22 cellular contexts compared by ENCODE assay signal in the genomic region with DNA sequence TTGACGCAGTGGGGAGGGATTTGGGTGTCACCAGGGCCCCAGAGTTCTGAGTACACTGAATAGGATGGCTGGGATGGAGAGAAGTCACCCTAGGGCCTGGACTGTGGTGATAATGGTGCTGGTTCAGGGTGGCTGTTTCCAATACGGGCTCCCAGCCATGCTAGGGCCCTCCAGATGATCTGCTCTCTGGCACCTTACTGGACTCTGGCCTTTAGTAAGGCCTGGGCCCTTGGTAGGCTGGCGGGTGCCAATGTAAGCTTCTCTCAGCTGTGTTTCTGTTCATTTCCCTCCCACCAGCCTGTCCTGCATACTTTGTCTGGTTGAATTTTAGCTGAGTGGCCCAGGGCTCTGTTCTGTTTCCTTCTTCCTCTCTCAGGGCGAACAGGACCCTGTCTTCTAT. TPM values are rescaled to one million over a fixed set of nuclear protein-coding genes. Genes with fewer than 3 reads are reported as not detected.
DNase-seq lines count a peak whose midpoint lies in the region; ATAC-seq, FAIRE-seq and TF ChIP-seq lines count a peak whose summit lies in the region.
"Had no signal": no experiment of that assay in that cellular context is flagged by ENCODE, and none has a peak within 500 bp of the region (broad histone marks: within the 10 kb centered on the region; RNA-seq: fewer than 3 reads in every experiment).

No MANE protein-coding gene starts in this region.

- H2BK15ac ChIP-seq in mesenchymal stem cell (ENCODE audit: low read depth, poor library complexity, severe bottlenecking), result no peak overlapping the region

- no peaks in the 10 kb centered on the region for H3K79me2 ChIP-seq in HepG2 (ENCODE audit: insufficient read depth, low read length)

- no peak overlapping the region for H3K18ac ChIP-seq in mesenchymal stem cell (ENCODE audit: low read depth in 1 of 2, low read length in 2 of 2)

- peak overlapping the region; percentile 88 for H3K27ac Mint-ChIP-seq in dendritic cell treated with granulocyte-macrophage colony-stimulating factor and Interleukin-4, amounts not matched to agents 40 ng/mL and 50 ng/mL, for 4 days
- H3K27ac Mint-ChIP-seq in neural crest cell (ENCODE audit: unreplicated experiment) (no peak overlapping the region), mesothelial cell of epicardium (no peak overlapping the region)
- H3K27ac Mint-ChIP-seq: activated CD4-positive, alpha-beta T cell treated with anti-CD3 and anti-CD28 coated beads, Interleukin-2, amount 10 ng/mL, durations not matched to agents 24 days and 14 days; GM23338; T-cell had no signal

- no peaks in the 10 kb centered on the region for H4K20me1 ChIP-seq in HepG2 (ENCODE audit: insufficient read depth, low read length)

- H3K23ac ChIP-seq in mesenchymal stem cell (ENCODE audit: low read length in 2 of 2), result no peak overlapping the region

- H3K4ac ChIP-seq in mesenchymal stem cell (ENCODE audit: low read depth in 1 of 2, low read length in 2 of 2), result no peak overlapping the region

- no peak for ATAC-seq in HepG2
- no peak for ATAC-seq in GM18873 (IDR thresholded peaks at IDR 0.05; ENCODE audit: low FRiP score, unreplicated experiment)
- ATAC-seq: GM23338, mucosa of descending colon, T-cell had no signal

- H4K8ac ChIP-seq in mesenchymal stem cell (ENCODE audit: low read length), result no peak overlapping the region

- POLR2A ChIA-PET in HepG2 (lab: Yijun Ruan, JAX), result interaction anchor here (0.7 to 1.3 kb wide), 2 partner anchors 10 to 168 kb away, joined by 3 read pairs; no protein-coding TSS in a partner anchor

- no peak overlapping the region for H3K14ac ChIP-seq in mesenchymal stem cell (ENCODE audit: low read length in 2 of 2)

- H3K27me3 ChIP-seq in liver (ENCODE audit: control insufficient read depth in 4 of 4, insufficient read depth in 4 of 4, low read length in 3 of 4) (no peaks in the 10 kb centered on the region), HepG2 (ENCODE audit: control insufficient read depth in 1 of 2, insufficient read depth in 2 of 2, low read length in 2 of 2) (no peaks in the 10 kb centered on the region; a peak in 1 of 5 replicates), mesenchymal stem cell (ENCODE audit: control insufficient read depth in 1 of 2, insufficient read depth in 1 of 2, low read length in 2 of 2) (no peaks in the 10 kb centered on the region)
- H3K27me3 ChIP-seq: MG63 had no signal

- H2BK5ac ChIP-seq in mesenchymal stem cell (ENCODE audit: low read depth, low read length, poor library complexity, severe bottlenecking), result no peak overlapping the region

- H3K4me1 ChIP-seq in liver (ENCODE audit: control insufficient read depth in 4 of 4, insufficient read depth in 4 of 4, low read length in 3 of 4) (peaks cover 4 to 43% (median 35%) of the 10 kb centered on the region in 4 donors), HepG2 (ENCODE audit: insufficient read depth, low read length) (peaks cover 56% of the 10 kb centered on the region), mesenchymal stem cell (ENCODE audit: control insufficient read depth, insufficient read depth, low read depth, low read length) (peaks cover 27% of the 10 kb centered on the region)

- no peak for TF ChIP-seq EP300 in HepG2 (IDR thresholded peaks at IDR 0.05; ENCODE audit: low read depth in 2 of 2, low read length in 2 of 2)
- no peak for TF ChIP-seq EP300 in HepG2 (CRISPR knock-in tag; IDR thresholded peaks at IDR 0.05; ENCODE audit: borderline replicate concordance)

- no peak for TF ChIP-seq POLR2A in HepG2 (IDR thresholded peaks at IDR 0.05; ENCODE audit: insufficient read depth in 1 of 2, low read depth in 2 of 2, low read length in 2 of 2)

- intact Hi-C loops in HepG2 (cut with micrococcal nuclease; ENCODE audit: unreplicated experiment), result no loop called here
- intact Hi-C loops in dendritic cell treated with granulocyte-macrophage colony-stimulating factor and Interleukin-4, amounts not matched to agents 40 ng/mL and 50 ng/mL, for 4 days (cut with micrococcal nuclease), result loop anchor here (1.0 to 5.0 kb wide), 2 partner anchors 9 to 64 kb away; a partner anchor contains a TSS

- H3K36me3 ChIP-seq in liver (ENCODE audit: control insufficient read depth in 4 of 4, insufficient read depth in 3 of 4, low read depth in 1 of 4, low read length in 3 of 4), result peaks cover 0 to 6% (median 4%) of the 10 kb centered on the region in 4 donors
- H3K36me3 ChIP-seq in HepG2 (replicated peaks in 1 of 2; ENCODE audit: control insufficient read depth in 1 of 2, insufficient read depth in 2 of 2, low read length in 2 of 2), result peaks cover 6 to 21% of the 10 kb centered on the region in 2 experiments
- peaks cover 35% of the 10 kb centered on the region in 2 experiments for H3K36me3 ChIP-seq in mesenchymal stem cell (ENCODE audit: control insufficient read depth in 1 of 2, insufficient read depth in 2 of 2, low read depth in 1 of 2, low read length in 2 of 2)
- H3K36me3 ChIP-seq: MG63 had no signal

- TF ChIP-seq CTCF in liver (IDR thresholded peaks at IDR 0.05; ENCODE audit: low read depth, low read length, missing input control) (no peak), HepG2 (CRISPR knock-in tag; IDR thresholded peaks at IDR 0.05) (no peak), neural crest cell (conservative IDR thresholded peaks at IDR 0.05) (no peak), mesothelial cell of epicardium (IDR thresholded peaks at IDR 0.05; ENCODE audit: unreplicated experiment) (no peak)

- H2AFZ ChIP-seq in HepG2 (ENCODE audit: low read length) (no peak overlapping the region), mesenchymal stem cell (ENCODE audit: low read depth, low read length) (no peak overlapping the region)
- H2AFZ ChIP-seq: GM23338 had no signal

- H3K9me3 Mint-ChIP-seq in dendritic cell treated with granulocyte-macrophage colony-stimulating factor and Interleukin-4, amounts not matched to agents 40 ng/mL and 50 ng/mL, for 4 days, result no peaks in the 10 kb centered on the region
- H3K9me3 Mint-ChIP-seq in neural crest cell, result no peaks in the 10 kb centered on the region
- no peaks in the 10 kb centered on the region for H3K9me3 Mint-ChIP-seq in mesothelial cell of epicardium
- H3K9me3 Mint-ChIP-seq: activated CD4-positive, alpha-beta T cell treated with anti-CD3 and anti-CD28 coated beads, Interleukin-2, amount 10 ng/mL, durations not matched to agents 24 days and 14 days; GM23338; T-cell had no signal

- TF ChIP-seq RAD21 in liver (IDR thresholded peaks at IDR 0.05), result no peak
- TF ChIP-seq RAD21 in HepG2 (CRISPR knock-in tag; IDR thresholded peaks at IDR 0.05), result no peak

- peaks cover 62% of the 10 kb centered on the region for H3K36me3 Mint-ChIP-seq in dendritic cell treated with granulocyte-macrophage colony-stimulating factor and Interleukin-4, amounts not matched to agents 40 ng/mL and 50 ng/mL, for 4 days (ENCODE audit: low read depth)
- H3K36me3 Mint-ChIP-seq in neural crest cell (ENCODE audit: low read depth), result no peaks in the 10 kb centered on the region
- peaks cover 12% of the 10 kb centered on the region for H3K36me3 Mint-ChIP-seq in mesothelial cell of epicardium

- no peak overlapping the region for H3K4me3 ChIP-seq in liver (ENCODE audit: low read depth in 1 of 3, low read length in 3 of 3)
- H3K4me3 ChIP-seq in HepG2 (replicated peaks in 1 of 3; ENCODE audit: insufficient read depth in 1 of 3, low read depth in 2 of 3, low read length in 3 of 3), result no peak overlapping the region
- no peak overlapping the region for H3K4me3 ChIP-seq in mesenchymal stem cell (ENCODE audit: insufficient read depth in 1 of 2, low read depth in 1 of 2, low read length in 2 of 2)
- H3K4me3 ChIP-seq: GM23338, MG63, mucosa of descending colon had no signal

- H3K4me2 ChIP-seq in HepG2 (ENCODE audit: low read depth, low read length) (no peak overlapping the region), mesenchymal stem cell (ENCODE audit: low read length, poor library complexity, severe bottlenecking) (no peak overlapping the region)
- H3K4me2 ChIP-seq: GM23338 had no signal

- in situ Hi-C loops in HepG2 (cut with HindIII; ENCODE audit: extremely low pct_ligation_motif_present, low pct_unique_long_range_greater_than_20kb), result no loop called here

- peaks cover 74% of the 10 kb centered on the region for H3K4me1 Mint-ChIP-seq in dendritic cell treated with granulocyte-macrophage colony-stimulating factor and Interleukin-4, amounts not matched to agents 40 ng/mL and 50 ng/mL, for 4 days (ENCODE audit: low read depth)
- peaks cover 19% of the 10 kb centered on the region for H3K4me1 Mint-ChIP-seq in neural crest cell
- peaks cover 18% of the 10 kb centered on the region for H3K4me1 Mint-ChIP-seq in mesothelial cell of epicardium

- H2AK5ac ChIP-seq in mesenchymal stem cell (ENCODE audit: low read length, severe bottlenecking), result no peak overlapping the region

- FAIRE-seq in HepG2 (lab: Jason Lieb, UNC), result no peak

- H3K4me3 Mint-ChIP-seq in dendritic cell treated with granulocyte-macrophage colony-stimulating factor and Interleukin-4, amounts not matched to agents 40 ng/mL and 50 ng/mL, for 4 days, result peak overlapping the region; percentile 95
- H3K4me3 Mint-ChIP-seq in neural crest cell (peak overlapping the region; percentile 49), mesothelial cell of epicardium (no peak overlapping the region)
- H3K4me3 Mint-ChIP-seq: activated CD4-positive, alpha-beta T cell treated with anti-CD3 and anti-CD28 coated beads, Interleukin-2, amount 10 ng/mL, durations not matched to agents 24 days and 14 days; GM23338 had no signal

- peaks cover 39% of the 10 kb centered on the region for H3K79me1 ChIP-seq in mesenchymal stem cell (replicated peaks; ENCODE audit: low read length, poor library complexity, severe bottlenecking)

- DNase-seq in HepG2 (ENCODE audit: low spot score) (no peak), neural crest cell (ENCODE audit: low read depth, low spot score) (no peak), mesothelial cell of epicardium (ENCODE audit: low spot score in 2 of 2, unreplicated experiment in 2 of 2) (no peak), mesenchymal stem cell (no peak), NCI-H1092 treated with DMSO at 0.1 percent for 48 hours (lab: John Stamatoyannopoulos, UW) (no peak)
- DNase-seq: ACHN; activated CD4-positive, alpha-beta T cell treated with anti-CD3 and anti-CD28 coated beads, Interleukin-2, amount 10 ng/mL, durations not matched to agents 24 days and 14 days; central memory CD4-positive, alpha-beta T cell; DMS153; foreskin melanocyte; GDM1; MG63; NCI-H146; NCI-H526 treated with DMSO at 0.1 percent for 48 hours; SHP77; stimulated activated CD8-positive, alpha-beta memory T cell treated with anti-CD3 and anti-CD28 coated beads, Interleukin-4, amount 100 ng/mL, for 48 hours; T-cell had no signal

- H3K9ac ChIP-seq in liver (ENCODE audit: low read depth in 1 of 2, low read length in 2 of 2) (no peak overlapping the region), HepG2 (ENCODE audit: insufficient read depth, low read depth, low read length) (no peak overlapping the region), mesenchymal stem cell (ENCODE audit: low read length) (no peak overlapping the region)

- H2BK120ac ChIP-seq in mesenchymal stem cell (ENCODE audit: low read depth, low read length), result no peak overlapping the region

- no peaks in the 10 kb centered on the region for H3K27me3 Mint-ChIP-seq in dendritic cell treated with granulocyte-macrophage colony-stimulating factor and Interleukin-4, amounts not matched to agents 40 ng/mL and 50 ng/mL, for 4 days
- no peaks in the 10 kb centered on the region for H3K27me3 Mint-ChIP-seq in neural crest cell (ENCODE audit: low read depth)
- no peaks in the 10 kb centered on the region for H3K27me3 Mint-ChIP-seq in mesothelial cell of epicardium (ENCODE audit: low read depth)
- H3K27me3 Mint-ChIP-seq: T-cell had no signal

- no peak overlapping the region for H2BK12ac ChIP-seq in mesenchymal stem cell (ENCODE audit: low read length in 2 of 2)

- 55% methylated on average over 4 of the region's 4 CpGs for WGBS in liver
- WGBS in HepG2 (ENCODE audit: low lambda C conversion rate), result 92% methylated on average over 4 of the region's 4 CpGs
- 97% methylated on average over 3 of the region's 4 CpGs for WGBS in mesenchymal stem cell

- no TSS peak for BruUV-seq in HepG2 (replicated peaks; lab: Mats Ljungman, UMichigan)

- H4K91ac ChIP-seq in mesenchymal stem cell (ENCODE audit: low read length), result no peak overlapping the region

- H3K9me3 ChIP-seq in liver (ENCODE audit: control insufficient read depth in 4 of 4, low read length in 3 of 4) (no peaks in the 10 kb centered on the region), HepG2 (ENCODE audit: low read length) (no peaks in the 10 kb centered on the region), mesenchymal stem cell (ENCODE audit: control insufficient read depth, low read length) (no peaks in the 10 kb centered on the region)
- H3K9me3 ChIP-seq: MG63, mucosa of descending colon had no signal

- CTCF ChIA-PET in HepG2 (lab: Yijun Ruan, JAX; ENCODE audit: low intra/inter-chr PET ratio, low total read pairs), result no interaction called here

- peak overlapping the region in 1 of 2 donors; percentile 17 for H3K27ac ChIP-seq in liver (ENCODE audit: low read depth in 1 of 2, low read length in 2 of 2)
- H3K27ac ChIP-seq in HepG2 (ENCODE audit: extremely low read length, insufficient read depth, low read length), result no peak overlapping the region
- H3K27ac ChIP-seq in mesenchymal stem cell (ENCODE audit: low read length, poor library complexity, severe bottlenecking), result no peak overlapping the region

RNA-seq across cellular contexts. Expression of a gene that starts 2.8 kb away (rescaled TPM):
- 10 to 100 TPM; 16.2 to 19.8 TPM for total RNA-seq in liver
- 10 to 100 TPM in 1 of 2 donors, 1 to 10 TPM in 1; 4.5 to 13.9 TPM for polyA plus RNA-seq in liver
- total RNA-seq in HepG2 (2016; rRNA removed; fragmentation: Illumina TruSeq; extraction: Trizol), result 9.9 and 14.4 TPM in 2 replicates
- total RNA-seq in HepG2 (2016; cell fraction: cytosol; rRNA removed; fragmentation: Illumina TruSeq; extraction: Trizol; ENCODE audit: low read depth), result 1.6 and 1.9 TPM in 2 replicates
- total RNA-seq in HepG2 (2016; cell fraction: insoluble cytoplasmic fraction; rRNA removed; fragmentation: Illumina TruSeq; extraction: Trizol), result 8.0 and 15.5 TPM in 2 replicates
- total RNA-seq in HepG2 (2016; cell fraction: membrane; rRNA removed; fragmentation: Illumina TruSeq; extraction: Trizol), result 4.8 and 5.1 TPM in 2 replicates
- total RNA-seq in HepG2 (2016; cell fraction: nucleus; rRNA removed; fragmentation: Illumina TruSeq; extraction: Trizol), result 16.6 and 20.9 TPM in 2 replicates
- 23.7 and 30.2 TPM in 2 replicates for polyA plus RNA-seq in HepG2 (2011; rRNA removed)
- polyA plus RNA-seq in HepG2 (2011; cell fraction: cytosol; rRNA removed), result 18.0 and 24.3 TPM in 2 replicates
- polyA plus RNA-seq in HepG2 (2011; cell fraction: nucleus; rRNA removed), result 25.8 and 28.3 TPM in 2 replicates
- polyA plus RNA-seq in HepG2 (2012), result 14.5 and 15.3 TPM in 2 replicates
- 1.2 and 1.8 TPM in 2 replicates for polyA plus RNA-seq in HepG2 (2016; cell fraction: cytosol; fragmentation: Illumina TruSeq; extraction: Trizol; ENCODE audit: low read depth)
- 8.4 and 8.8 TPM in 2 replicates for polyA plus RNA-seq in HepG2 (2016; cell fraction: insoluble cytoplasmic fraction; fragmentation: Illumina TruSeq; extraction: Trizol; ENCODE audit: low read depth)
- 2.6 and 3.5 TPM in 2 replicates for polyA plus RNA-seq in HepG2 (2016; cell fraction: membrane; fragmentation: Illumina TruSeq; extraction: Trizol; ENCODE audit: low read depth)
- 29.5 and 29.9 TPM in 2 replicates for polyA plus RNA-seq in HepG2 (2016; cell fraction: nucleus; fragmentation: Illumina TruSeq; extraction: Trizol; ENCODE audit: insufficient read depth, low read depth)
- polyA minus RNA-seq in HepG2 (2011; rRNA and poly(A)+ RNA removed; ENCODE audit: low replicate concordance), result 18.7 and 48.3 TPM in 2 replicates
- 13.9 and 15.8 TPM in 2 replicates for polyA minus RNA-seq in HepG2 (2011; cell fraction: cytosol; rRNA and poly(A)+ RNA removed)
- 5.9 and 8.5 TPM in 2 replicates for polyA minus RNA-seq in HepG2 (2011; cell fraction: nucleus; rRNA and poly(A)+ RNA removed)
- 10.7 and 13.6 TPM in 2 replicates for total RNA-seq in neural crest cell
- total RNA-seq in mesothelial cell of epicardium, result 19.4 to 19.9 TPM (median 19.8 TPM) in 3 replicates
- 26.1 TPM for polyA plus RNA-seq in mesenchymal stem cell (2013, experiment 1 of 2)
- 25.9 TPM for polyA plus RNA-seq in mesenchymal stem cell (2013, experiment 2 of 2)

RNA-seq across cellular contexts. Expression of a gene that starts 12.0 kb away (rescaled TPM):
- 10 to 100 TPM; 21.0 to 84.8 TPM for total RNA-seq in liver
- 10 to 100 TPM; 41.6 to 49.8 TPM for polyA plus RNA-seq in liver
- 17.1 and 21.1 TPM in 2 replicates for total RNA-seq in HepG2 (2016; rRNA removed; fragmentation: Illumina TruSeq; extraction: Trizol)
- total RNA-seq in HepG2 (2016; cell fraction: cytosol; rRNA removed; fragmentation: Illumina TruSeq; extraction: Trizol; ENCODE audit: low read depth), result 6.8 and 7.6 TPM in 2 replicates
- 14.0 and 20.2 TPM in 2 replicates for total RNA-seq in HepG2 (2016; cell fraction: insoluble cytoplasmic fraction; rRNA removed; fragmentation: Illumina TruSeq; extraction: Trizol)
- 8.4 and 9.8 TPM in 2 replicates for total RNA-seq in HepG2 (2016; cell fraction: membrane; rRNA removed; fragmentation: Illumina TruSeq; extraction: Trizol)
- 30.8 and 33.0 TPM in 2 replicates for total RNA-seq in HepG2 (2016; cell fraction: nucleus; rRNA removed; fragmentation: Illumina TruSeq; extraction: Trizol)
- polyA plus RNA-seq in HepG2 (2011; rRNA removed), result 32.4 and 36.3 TPM in 2 replicates
- 15.3 and 21.4 TPM in 2 replicates for polyA plus RNA-seq in HepG2 (2011; cell fraction: cytosol; rRNA removed)
- 149 and 178 TPM in 2 replicates for polyA plus RNA-seq in HepG2 (2011; cell fraction: nucleus; rRNA removed)
- 22.9 and 25.0 TPM in 2 replicates for polyA plus RNA-seq in HepG2 (2012)
- polyA plus RNA-seq in HepG2 (2016; cell fraction: cytosol; fragmentation: Illumina TruSeq; extraction: Trizol; ENCODE audit: low read depth), result 1.9 and 2.0 TPM in 2 replicates
- polyA plus RNA-seq in HepG2 (2016; cell fraction: insoluble cytoplasmic fraction; fragmentation: Illumina TruSeq; extraction: Trizol; ENCODE audit: low read depth), result 20.9 and 25.3 TPM in 2 replicates
- polyA plus RNA-seq in HepG2 (2016; cell fraction: membrane; fragmentation: Illumina TruSeq; extraction: Trizol; ENCODE audit: low read depth), result 6.3 and 6.7 TPM in 2 replicates
- polyA plus RNA-seq in HepG2 (2016; cell fraction: nucleus; fragmentation: Illumina TruSeq; extraction: Trizol; ENCODE audit: insufficient read depth, low read depth), result 75.9 and 77.2 TPM in 2 replicates
- polyA minus RNA-seq in HepG2 (2011; rRNA and poly(A)+ RNA removed; ENCODE audit: low replicate concordance), result 91.8 and 102 TPM in 2 replicates
- polyA minus RNA-seq in HepG2 (2011; cell fraction: cytosol; rRNA and poly(A)+ RNA removed), result 22.4 and 22.8 TPM in 2 replicates
- 79.8 and 79.9 TPM in 2 replicates for polyA minus RNA-seq in HepG2 (2011; cell fraction: nucleus; rRNA and poly(A)+ RNA removed)
- total RNA-seq in neural crest cell, result 0.09 and 0.23 TPM in 2 replicates
- total RNA-seq in mesothelial cell of epicardium, result 32.4 to 34.7 TPM (median 33.6 TPM) in 3 replicates
- 0.04 TPM for polyA plus RNA-seq in mesenchymal stem cell (2013, experiment 1 of 2)
- polyA plus RNA-seq in mesenchymal stem cell (2013, experiment 2 of 2), result 0.03 TPM

RNA-seq across cellular contexts. Expression of a gene that starts 16.4 kb away (rescaled TPM):
- 1 to 10 TPM; 2.5 to 4.9 TPM for total RNA-seq in liver
- polyA plus RNA-seq in liver, result 1 to 10 TPM; 1.2 to 1.3 TPM
- total RNA-seq in HepG2 (2016; rRNA removed; fragmentation: Illumina TruSeq; extraction: Trizol), result 25.4 and 35.8 TPM in 2 replicates
- total RNA-seq in HepG2 (2016; cell fraction: cytosol; rRNA removed; fragmentation: Illumina TruSeq; extraction: Trizol; ENCODE audit: low read depth), result 116 and 121 TPM in 2 replicates
- 25.1 and 35.3 TPM in 2 replicates for total RNA-seq in HepG2 (2016; cell fraction: insoluble cytoplasmic fraction; rRNA removed; fragmentation: Illumina TruSeq; extraction: Trizol)
- total RNA-seq in HepG2 (2016; cell fraction: membrane; rRNA removed; fragmentation: Illumina TruSeq; extraction: Trizol), result 38.4 and 41.5 TPM in 2 replicates
- 53.5 and 62.4 TPM in 2 replicates for total RNA-seq in HepG2 (2016; cell fraction: nucleus; rRNA removed; fragmentation: Illumina TruSeq; extraction: Trizol)
- polyA plus RNA-seq in HepG2 (2011; rRNA removed), result 67.4 and 70.8 TPM in 2 replicates
- 38.1 and 42.5 TPM in 2 replicates for polyA plus RNA-seq in HepG2 (2011; cell fraction: cytosol; rRNA removed)
- polyA plus RNA-seq in HepG2 (2011; cell fraction: nucleus; rRNA removed), result 195 and 234 TPM in 2 replicates
- 29.8 and 35.6 TPM in 2 replicates for polyA plus RNA-seq in HepG2 (2012)
- 4.5 and 5.9 TPM in 2 replicates for polyA plus RNA-seq in HepG2 (2016; cell fraction: cytosol; fragmentation: Illumina TruSeq; extraction: Trizol; ENCODE audit: low read depth)
- 17.5 and 18.7 TPM in 2 replicates for polyA plus RNA-seq in HepG2 (2016; cell fraction: insoluble cytoplasmic fraction; fragmentation: Illumina TruSeq; extraction: Trizol; ENCODE audit: low read depth)
- 8.7 and 9.5 TPM in 2 replicates for polyA plus RNA-seq in HepG2 (2016; cell fraction: membrane; fragmentation: Illumina TruSeq; extraction: Trizol; ENCODE audit: low read depth)
- 86.8 and 104 TPM in 2 replicates for polyA plus RNA-seq in HepG2 (2016; cell fraction: nucleus; fragmentation: Illumina TruSeq; extraction: Trizol; ENCODE audit: insufficient read depth, low read depth)
- polyA minus RNA-seq in HepG2 (2011; rRNA and poly(A)+ RNA removed; ENCODE audit: low replicate concordance), result 346 and 374 TPM in 2 replicates
- 39.3 and 39.6 TPM in 2 replicates for polyA minus RNA-seq in HepG2 (2011; cell fraction: cytosol; rRNA and poly(A)+ RNA removed)
- polyA minus RNA-seq in HepG2 (2011; cell fraction: nucleus; rRNA and poly(A)+ RNA removed), result 114 and 135 TPM in 2 replicates
- 39.2 and 41.7 TPM in 2 replicates for total RNA-seq in neural crest cell
- total RNA-seq in mesothelial cell of epicardium, result 66.0 to 73.2 TPM (median 70.4 TPM) in 3 replicates
- polyA plus RNA-seq in mesenchymal stem cell (2013, experiment 1 of 2), result 27.0 TPM
- 34.1 TPM for polyA plus RNA-seq in mesenchymal stem cell (2013, experiment 2 of 2)
